Comparison of ENCODE assay signal across 16 cellular contexts in genomic region chr6:100704941-100705340, GRCh38.
DNase-seq lines count a peak whose midpoint lies in the region; ATAC-seq and TF ChIP-seq lines count a peak whose summit lies in the region.
"Had no signal": no experiment of that assay in that cellular context is flagged by ENCODE, and none has a peak within 500 bp of the region (broad histone marks: within the 10 kb centered on the region; RNA-seq: fewer than 3 reads in every experiment).

No MANE protein-coding gene starts in this region.

- H3K27ac ChIP-seq in heart left ventricle, result no peak overlapping the region
- H3K27ac ChIP-seq: C4-2B, HL-60 had no signal

- H3K36me3 ChIP-seq in heart left ventricle, result peaks cover 0 to 8% (median 0%) of the 10 kb centered on the region in 9 donors

- H3K4me1 Mint-ChIP-seq in activated CD4-positive, alpha-beta memory T cell treated with anti-CD3 and anti-CD28 coated beads for 36 hours (ENCODE audit: low read depth), result peaks cover 14% of the 10 kb centered on the region
- H3K4me1 Mint-ChIP-seq in T-helper 2 cell treated with Interferon-gamma antibody and Interleukin-4, amounts not matched to agents 5 μg/mL and 100 μg/mL, for 36 hours (ENCODE audit: low read depth), result no peaks in the 10 kb centered on the region
- H3K4me1 Mint-ChIP-seq: H9 had no signal

- no peaks in the 10 kb centered on the region for H3K27me3 ChIP-seq in heart left ventricle

- no peak for TF ChIP-seq POLR2A in heart left ventricle (IDR thresholded peaks at IDR 0.05)

- H3K27me3 Mint-ChIP-seq in activated CD4-positive, alpha-beta memory T cell treated with anti-CD3 and anti-CD28 coated beads for 36 hours, result no peaks in the 10 kb centered on the region
- no peaks in the 10 kb centered on the region for H3K27me3 Mint-ChIP-seq in T-helper 2 cell treated with Interferon-gamma antibody and Interleukin-4, amounts not matched to agents 5 μg/mL and 100 μg/mL, for 36 hours (ENCODE audit: low read depth)
- H3K27me3 Mint-ChIP-seq: CD4-positive, alpha-beta T cell had no signal

- DNase-seq in left ventricle myocardium superior (no peak), heart left ventricle (no peak), NCI-H446 (lab: John Stamatoyannopoulos, UW) (peak; percentile 82 to 88), choroid plexus epithelial cell (ENCODE audit: low read depth) (peak; percentile 62), AG08396 (ENCODE audit: low spot score) (no peak)
- no peak for DNase-seq in activated CD4-positive, alpha-beta memory T cell treated with anti-CD3 and anti-CD28 coated beads for 36 hours
- no peak for DNase-seq in T-helper 2 cell treated with Interferon-gamma antibody and Interleukin-4, amounts not matched to agents 5 μg/mL and 100 μg/mL, for 36 hours (ENCODE audit: low spot score)
- DNase-seq: ACHN; AML-193; CD4-positive, alpha-beta T cell; DMS53; DND-41; EL; H9 had no signal

- H3K4me3 ChIP-seq in heart left ventricle (peak overlapping the region in 1 of 12 donors; percentile 1), choroid plexus epithelial cell (ENCODE audit: low read depth, low read length) (no peak overlapping the region)

- 70 to 87% (median 84%) methylated on average over 5 of the region's 5 CpGs for WGBS in heart left ventricle, 4 donors

- CTCF ChIA-PET in activated CD4-positive, alpha-beta memory T cell treated with anti-CD3 and anti-CD28 coated beads for 36 hours (lab: Charles Lee), result no interaction called here

- intact Hi-C loops in left ventricle myocardium superior (cut with micrococcal nuclease), result no loop called here
- intact Hi-C loops in heart left ventricle (cut with DNase I), result no loop called here
- intact Hi-C loops in activated CD4-positive, alpha-beta memory T cell treated with anti-CD3 and anti-CD28 coated beads for 36 hours (cut with micrococcal nuclease), result no loop called here

- H3K36me3 Mint-ChIP-seq in activated CD4-positive, alpha-beta memory T cell treated with anti-CD3 and anti-CD28 coated beads for 36 hours, result peaks cover 28% of the 10 kb centered on the region
- H3K36me3 Mint-ChIP-seq in T-helper 2 cell treated with Interferon-gamma antibody and Interleukin-4, amounts not matched to agents 5 μg/mL and 100 μg/mL, for 36 hours (ENCODE audit: low read depth), result peaks cover 21% of the 10 kb centered on the region

- H3K9me3 ChIP-seq in heart left ventricle, result no peaks in the 10 kb centered on the region

- no peak overlapping the region for H3K27ac Mint-ChIP-seq in activated CD4-positive, alpha-beta memory T cell treated with anti-CD3 and anti-CD28 coated beads for 36 hours
- H3K27ac Mint-ChIP-seq in T-helper 2 cell treated with Interferon-gamma antibody and Interleukin-4, amounts not matched to agents 5 μg/mL and 100 μg/mL, for 36 hours, result no peak overlapping the region
- H3K27ac Mint-ChIP-seq: CD4-positive, alpha-beta T cell; H9 had no signal

- ATAC-seq in left ventricle myocardium superior (peak; percentile 51), heart left ventricle (no peak)

- H3K4me3 Mint-ChIP-seq in activated CD4-positive, alpha-beta memory T cell treated with anti-CD3 and anti-CD28 coated beads for 36 hours, result no peak overlapping the region
- H3K4me3 Mint-ChIP-seq in T-helper 2 cell treated with Interferon-gamma antibody and Interleukin-4, amounts not matched to agents 5 μg/mL and 100 μg/mL, for 36 hours, result no peak overlapping the region
- H3K4me3 Mint-ChIP-seq: CD4-positive, alpha-beta T cell; H9 had no signal

- TF ChIP-seq CTCF in heart left ventricle (IDR thresholded peaks at IDR 0.05), result peak in 1 of 12 donors; percentile 3
- TF ChIP-seq CTCF in choroid plexus epithelial cell (conservative IDR thresholded peaks at IDR 0.05; ENCODE audit: low read depth, low read length), result no peak

- POLR2A ChIA-PET in activated CD4-positive, alpha-beta memory T cell treated with anti-CD3 and anti-CD28 coated beads for 36 hours (lab: Charles Lee), result no interaction called here

- peaks cover 14% of the 10 kb centered on the region for H3K9me3 Mint-ChIP-seq in activated CD4-positive, alpha-beta memory T cell treated with anti-CD3 and anti-CD28 coated beads for 36 hours
- H3K9me3 Mint-ChIP-seq in T-helper 2 cell treated with Interferon-gamma antibody and Interleukin-4, amounts not matched to agents 5 μg/mL and 100 μg/mL, for 36 hours, result peaks cover 15% of the 10 kb centered on the region

- H3K4me1 ChIP-seq in heart left ventricle, result no peaks in the 10 kb centered on the region

Comparison
In these comparisons a context has a peak if more than half of its experiments do, and no peak if none do; other contexts are left out.
1. DNase-seq: peak in NCI-H446 (2 of 2) and choroid plexus epithelial cell (single experiment); none in left ventricle myocardium superior (single experiment), heart left ventricle (0 of 5), activated CD4-positive, alpha-beta memory T cell treated with anti-CD3 and anti-CD28 coated beads for 36 hours (single experiment), AG08396 (single experiment) and T-helper 2 cell treated with Interferon-gamma antibody and Interleukin-4, amounts not matched to agents 5 μg/mL and 100 μg/mL, for 36 hours (single experiment).